In genomic region chr5:81393783-81394718, GRCh38 we compare ENCODE assay signal across 8 cellular contexts. TPM values are rescaled to one million over a fixed set of nuclear protein-coding genes. Genes with fewer than 3 reads are reported as not detected.
DNase-seq lines count a peak whose midpoint lies in the region; ATAC-seq and TF ChIP-seq lines count a peak whose summit lies in the region.

ACOT12 (minus strand) TSS chr5:81394134; CDS start chr5:81394114, 20 bp downstream.

- H3K9ac ChIP-seq in NT2/D1 (ENCODE audit: insufficient read length, low read depth) (peak within 1 kb of the TSS; percentile 61), fibroblast of lung (ENCODE audit: insufficient read depth, low read length) (peak within 1 kb of the TSS; percentile 36)

- H3K4me2 ChIP-seq in fibroblast of lung (ENCODE audit: extremely low read depth, insufficient read depth, low read length): peak within 1 kb of the TSS; percentile 72

- H4K20me1 ChIP-seq in fibroblast of lung (ENCODE audit: control insufficient read depth, extremely low read depth, insufficient read depth, low read length): no peaks in the 10 kb centered on the region

- no peak for TF ChIP-seq EP300 in ovary (IDR thresholded peaks at IDR 0.05)

- H3K27ac ChIP-seq in fibroblast of lung (ENCODE audit: insufficient read depth, low read length) (no peak within 1 kb of the TSS), ovary (no peak within 1 kb of the TSS)

- H3K4me1 ChIP-seq in NT2/D1 (ENCODE audit: insufficient read depth, insufficient read length) (no peaks in the 10 kb centered on the region), fibroblast of lung (ENCODE audit: control insufficient read depth, extremely low read depth, insufficient read depth, low read length) (no peaks in the 10 kb centered on the region), ovary (ENCODE audit: insufficient read depth) (peaks cover 3% of the 10 kb centered on the region)

- H3K4me1 Mint-ChIP-seq in CD14-positive monocyte: peaks cover 13% of the 10 kb centered on the region

- peak within 1 kb of the TSS; percentile 64 to 85 for H3K4me3 Mint-ChIP-seq in CD14-positive monocyte

- H3K9me3 ChIP-seq in NT2/D1 (ENCODE audit: insufficient read depth, low read length) (no peaks in the 10 kb centered on the region), fibroblast of lung (ENCODE audit: control insufficient read depth, insufficient read depth, low read depth, low read length) (no peaks in the 10 kb centered on the region), ovary (no peaks in the 10 kb centered on the region)

- peaks cover 0 to 3% of the 10 kb centered on the region in 2 donors for H3K36me3 Mint-ChIP-seq in CD14-positive monocyte

- TF ChIP-seq CTCF in CD14-positive monocyte (IDR thresholded peaks at IDR 0.05) (no peak), fibroblast of lung (conservative IDR thresholded peaks at IDR 0.05 in 1 of 2, IDR thresholded peaks at IDR 0.05 in 1 of 2; ENCODE audit: low read depth in 1 of 2, low read length in 2 of 2) (no peak), ovary (IDR thresholded peaks at IDR 0.05) (no peak)

- H3K36me3 ChIP-seq in NT2/D1 (ENCODE audit: insufficient read depth, insufficient read length, low read length) (no peaks in the 10 kb centered on the region), fibroblast of lung (ENCODE audit: control insufficient read depth, insufficient read depth, low read length) (no peaks in the 10 kb centered on the region), ovary (no peaks in the 10 kb centered on the region)

- H3K27me3 ChIP-seq in NT2/D1 (ENCODE audit: insufficient read depth, insufficient read length): peaks cover 8% of the 10 kb centered on the region
- H3K27me3 ChIP-seq in fibroblast of lung (ENCODE audit: control insufficient read depth, insufficient read depth, low read length): no peaks in the 10 kb centered on the region
- no peaks in the 10 kb centered on the region for H3K27me3 ChIP-seq in ovary

- no peaks in the 10 kb centered on the region for H3K79me2 ChIP-seq in fibroblast of lung (ENCODE audit: control insufficient read depth, insufficient read depth, low read length)

- DNase-seq in CD14-positive monocyte (ENCODE audit: low spot score): no peak
- no peak for DNase-seq in NT2/D1 (ENCODE audit: low read depth, low spot score)
- DNase-seq in fibroblast of lung (ENCODE audit: low read depth in 2 of 2): peak; percentile 32 to 37
- peak in 2 of 5 donors; percentile 44 to 46 for DNase-seq in ovary

- TF ChIP-seq POLR2A in ovary (IDR thresholded peaks at IDR 0.05): no peak

- ATAC-seq in HG03108 (IDR thresholded peaks at IDR 0.05; ENCODE audit: unreplicated experiment) (no peak), GM18511 (IDR thresholded peaks at IDR 0.05; ENCODE audit: unreplicated experiment) (no peak), GM19467 (IDR thresholded peaks at IDR 0.05; ENCODE audit: unreplicated experiment) (no peak), HG03159 (IDR thresholded peaks at IDR 0.05; ENCODE audit: unreplicated experiment) (no peak)

- intact Hi-C loops in CD14-positive monocyte (cut with micrococcal nuclease) (no loop called here), ovary (cut with DNase I) (no loop called here)

- peaks cover 37 to 58% (median 42%) of the 10 kb centered on the region in 3 donors for H3K27me3 Mint-ChIP-seq in CD14-positive monocyte (ENCODE audit: low read depth in 3 of 3)

- peak within 1 kb of the TSS; percentile 63 for H2AFZ ChIP-seq in fibroblast of lung (ENCODE audit: low read length)

- H3K4me3 ChIP-seq in NT2/D1 (ENCODE audit: insufficient read length, low read depth) (peak within 1 kb of the TSS; percentile 50), fibroblast of lung (replicated peaks in 1 of 4; ENCODE audit: control extremely low read depth in 1 of 4, insufficient read depth in 1 of 4, low read depth in 3 of 4, low read length in 4 of 4) (peak within 1 kb of the TSS; percentile 44 to 56 (median 49)), ovary (peak within 1 kb of the TSS; percentile 39)

- H3K9me3 Mint-ChIP-seq in CD14-positive monocyte: peaks cover 4 to 18% (median 13%) of the 10 kb centered on the region in 7 donors

- no peak within 1 kb of the TSS for H3K27ac Mint-ChIP-seq in CD14-positive monocyte

- WGBS in ovary, 3 donors: 1 to 3% (median 2%) methylated on average over 57 to 77 of the region's 77 CpGs

RNA-seq across cellular contexts. Expression of gene ACOT12, which starts in this region (rescaled TPM):
- polyA plus RNA-seq in CD14-positive monocyte: not detected
- total RNA-seq in fibroblast of lung: 0.26 and 2.0 TPM in 2 replicates
- polyA plus RNA-seq in fibroblast of lung: 1.1 and 4.3 TPM in 2 replicates
- polyA plus RNA-seq in fibroblast of lung (2012): 1.6 and 2.9 TPM in 2 replicates
- polyA minus RNA-seq in fibroblast of lung (ENCODE audit: low replicate concordance): 1.7 TPM in 1 of 2 replicates, not detected in the other
- total RNA-seq in ovary: under 1 TPM in 1 of 7 donors, not detected in 6; 0.48 TPM
- polyA plus RNA-seq in ovary: not detected

Comparison
In these comparisons a context has a peak if more than half of its experiments do, and no peak if none do; other contexts are left out.
1. DNase-seq: peak in fibroblast of lung (2 of 2); none in CD14-positive monocyte (single experiment) and NT2/D1 (single experiment).
2. Peak in every context shown above with its lines, with median percentiles within 50 percentile points of each other: H3K4me3 ChIP-seq.